In the genomic region with DNA sequence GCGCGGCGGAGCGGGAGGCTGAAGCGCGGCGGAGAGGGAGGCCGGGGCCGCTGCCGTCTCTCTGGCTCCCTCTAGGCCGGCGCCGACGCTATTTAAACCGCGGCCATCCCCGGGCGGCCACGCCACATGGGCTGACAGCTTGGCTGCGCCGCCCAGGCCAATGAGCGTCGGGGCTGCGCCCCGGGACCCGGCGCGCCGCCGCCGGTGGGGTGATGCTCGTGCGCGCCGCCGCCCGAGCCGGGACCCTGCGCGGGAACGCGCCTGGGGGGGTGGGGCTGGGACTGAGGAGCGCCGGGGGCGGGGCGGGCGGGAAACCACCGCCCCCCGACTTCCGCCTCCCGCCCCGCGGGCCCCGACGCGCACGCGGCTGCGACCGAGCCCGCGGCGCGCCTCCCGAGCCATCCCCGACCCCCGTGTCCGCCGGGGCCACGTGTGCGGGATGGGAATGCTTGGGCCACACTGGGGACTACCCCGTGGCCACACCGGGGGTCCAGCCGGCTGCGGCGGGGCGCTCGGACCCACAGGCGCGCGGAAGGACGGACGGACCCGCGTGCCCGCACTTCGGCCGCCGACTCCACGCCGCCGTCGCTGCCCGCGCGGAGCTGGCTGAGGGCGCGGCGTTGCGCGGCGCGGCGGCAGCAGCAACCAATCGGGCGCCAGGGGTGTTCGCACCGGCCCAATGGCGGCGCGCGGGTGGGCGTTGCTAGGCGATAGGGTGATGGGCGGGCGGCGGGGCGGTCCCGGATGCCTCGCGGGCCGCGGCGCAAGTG, we compare ENCODE assay signal across 1 cellular context.
A peak's percentile ranks its signal among the peaks of the same experiment; 100 is the strongest.
TF ChIP-seq lines count a peak whose summit lies in the region.

A gene (minus strand): TSS at position 68 of the 770 bp plus-strand sequence. CDS start 1,791 bp downstream, outside the sequence.

TF ChIP-seq in H1, 55 proteins besides CTCF, POLR2A, EP300 and RAD21 (continued from another document):
- TF ChIP-seq PHF8 (conservative IDR thresholded peaks at IDR 0.05; ENCODE audit: low read depth, low read length) (peak; percentile 79), CBX5 (IDR thresholded peaks at IDR 0.05; ENCODE audit: low read depth, low read length) (no peak), RXRA (IDR thresholded peaks at IDR 0.05; ENCODE audit: insufficient read depth, low read depth, low read length) (no peak), YY1 (IDR thresholded peaks at IDR 0.05; ENCODE audit: low read depth, low read length) (peak; percentile 83; the same call in 1 of the 2 replicates), KDM5A (IDR thresholded peaks at IDR 0.05; ENCODE audit: low read length) (no peak), RBBP5 (IDR thresholded peaks at IDR 0.05; ENCODE audit: borderline replicate concordance, low read depth, low read length) (no peak), FOSL1 (IDR thresholded peaks at IDR 0.05; ENCODE audit: insufficient read depth, low read depth, low read length) (no peak), NRF1 (IDR thresholded peaks at IDR 0.05; ENCODE audit: low read depth, low read length) (no peak), SIRT6 (IDR thresholded peaks at IDR 0.05; ENCODE audit: low read length) (no peak), ASH2L (IDR thresholded peaks at IDR 0.05; ENCODE audit: low read length) (no peak), HDAC6 (IDR thresholded peaks at IDR 0.05; ENCODE audit: low read depth, low read length) (no peak), TBP (IDR thresholded peaks at IDR 0.05; ENCODE audit: low read depth, low read length) (peak; percentile 96), TAF1 (IDR thresholded peaks at IDR 0.05; ENCODE audit: low read depth, low read length) (peak; percentile 94), SIN3A (conservative IDR thresholded peaks at IDR 0.05 in 1 of 2, IDR thresholded peaks at IDR 0.05 in 1 of 2; ENCODE audit: low read depth in 1 of 2, low read length in 2 of 2) (peak; percentile 84 to 92; a peak in 2 of 4 replicates), TAF7 (optimal IDR thresholded peaks at IDR 0.05; ENCODE audit: borderline replicate concordance, low read depth, low read length) (peak; percentile 87), SP1 (IDR thresholded peaks at IDR 0.05; ENCODE audit: low read depth, low read length) (peak; percentile 34; the same call in 1 of the 2 replicates), CHD2 (IDR thresholded peaks at IDR 0.05; ENCODE audit: low read length) (peak; percentile 35; the same call in 1 of the 2 replicates), SUZ12 (IDR thresholded peaks at IDR 0.05; ENCODE audit: low read length) (no peak), POLR2AphosphoS5 (IDR thresholded peaks at IDR 0.05; ENCODE audit: low read depth, low read length) (peak; percentile 82; the same call in 1 of the 2 replicates), CREB1 (IDR thresholded peaks at IDR 0.05) (peak; percentile 63), GTF2F1 (IDR thresholded peaks at IDR 0.05; ENCODE audit: borderline replicate concordance, low read depth, low read length) (no peak), KDM4A (IDR thresholded peaks at IDR 0.05; ENCODE audit: low read depth, low read length, severe bottlenecking) (peak; percentile 8), SP4 (IDR thresholded peaks at IDR 0.05; ENCODE audit: low read length) (no peak), CHD1 (IDR thresholded peaks at IDR 0.05; ENCODE audit: low read depth, low read length) (no peak), GABPA (IDR thresholded peaks at IDR 0.05; ENCODE audit: borderline replicate concordance, insufficient read depth, low read length) (no peak; the same call in 1 of the 2 replicates), BACH1 (IDR thresholded peaks at IDR 0.05; ENCODE audit: low read length) (peak; percentile 87), CBX8 (IDR thresholded peaks at IDR 0.05; ENCODE audit: borderline replicate concordance, low read depth, low read length) (no peak), JUND (IDR thresholded peaks at IDR 0.05; ENCODE audit: low read length) (no peak), KDM1A (IDR thresholded peaks at IDR 0.05; ENCODE audit: borderline replicate concordance, low read length) (no peak)
- TF ChIP-seq, protein P1, sequence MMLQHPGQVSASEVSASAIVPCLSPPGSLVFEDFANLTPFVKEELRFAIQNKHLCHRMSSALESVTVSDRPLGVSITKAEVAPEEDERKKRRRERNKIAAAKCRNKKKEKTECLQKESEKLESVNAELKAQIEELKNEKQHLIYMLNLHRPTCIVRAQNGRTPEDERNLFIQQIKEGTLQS (IDR thresholded peaks at IDR 0.05; ENCODE audit: insufficient read depth, low read depth, low read length) = no peak
- TF ChIP-seq, protein P2, sequence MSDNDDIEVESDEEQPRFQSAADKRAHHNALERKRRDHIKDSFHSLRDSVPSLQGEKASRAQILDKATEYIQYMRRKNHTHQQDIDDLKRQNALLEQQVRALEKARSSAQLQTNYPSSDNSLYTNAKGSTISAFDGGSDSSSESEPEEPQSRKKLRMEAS (IDR thresholded peaks at IDR 0.05) = peak; percentile 56
- TF ChIP-seq, protein P3, sequence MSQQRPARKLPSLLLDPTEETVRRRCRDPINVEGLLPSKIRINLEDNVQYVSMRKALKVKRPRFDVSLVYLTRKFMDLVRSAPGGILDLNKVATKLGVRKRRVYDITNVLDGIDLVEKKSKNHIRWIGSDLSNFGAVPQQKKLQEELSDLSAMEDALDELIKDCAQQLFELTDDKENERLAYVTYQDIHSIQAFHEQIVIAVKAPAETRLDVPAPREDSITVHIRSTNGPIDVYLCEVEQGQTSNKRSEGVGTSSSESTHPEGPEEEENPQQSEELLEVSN (IDR thresholded peaks at IDR 0.05) = peak; percentile 74; the same call in 1 of the 2 replicates
- TF ChIP-seq, protein P4, sequence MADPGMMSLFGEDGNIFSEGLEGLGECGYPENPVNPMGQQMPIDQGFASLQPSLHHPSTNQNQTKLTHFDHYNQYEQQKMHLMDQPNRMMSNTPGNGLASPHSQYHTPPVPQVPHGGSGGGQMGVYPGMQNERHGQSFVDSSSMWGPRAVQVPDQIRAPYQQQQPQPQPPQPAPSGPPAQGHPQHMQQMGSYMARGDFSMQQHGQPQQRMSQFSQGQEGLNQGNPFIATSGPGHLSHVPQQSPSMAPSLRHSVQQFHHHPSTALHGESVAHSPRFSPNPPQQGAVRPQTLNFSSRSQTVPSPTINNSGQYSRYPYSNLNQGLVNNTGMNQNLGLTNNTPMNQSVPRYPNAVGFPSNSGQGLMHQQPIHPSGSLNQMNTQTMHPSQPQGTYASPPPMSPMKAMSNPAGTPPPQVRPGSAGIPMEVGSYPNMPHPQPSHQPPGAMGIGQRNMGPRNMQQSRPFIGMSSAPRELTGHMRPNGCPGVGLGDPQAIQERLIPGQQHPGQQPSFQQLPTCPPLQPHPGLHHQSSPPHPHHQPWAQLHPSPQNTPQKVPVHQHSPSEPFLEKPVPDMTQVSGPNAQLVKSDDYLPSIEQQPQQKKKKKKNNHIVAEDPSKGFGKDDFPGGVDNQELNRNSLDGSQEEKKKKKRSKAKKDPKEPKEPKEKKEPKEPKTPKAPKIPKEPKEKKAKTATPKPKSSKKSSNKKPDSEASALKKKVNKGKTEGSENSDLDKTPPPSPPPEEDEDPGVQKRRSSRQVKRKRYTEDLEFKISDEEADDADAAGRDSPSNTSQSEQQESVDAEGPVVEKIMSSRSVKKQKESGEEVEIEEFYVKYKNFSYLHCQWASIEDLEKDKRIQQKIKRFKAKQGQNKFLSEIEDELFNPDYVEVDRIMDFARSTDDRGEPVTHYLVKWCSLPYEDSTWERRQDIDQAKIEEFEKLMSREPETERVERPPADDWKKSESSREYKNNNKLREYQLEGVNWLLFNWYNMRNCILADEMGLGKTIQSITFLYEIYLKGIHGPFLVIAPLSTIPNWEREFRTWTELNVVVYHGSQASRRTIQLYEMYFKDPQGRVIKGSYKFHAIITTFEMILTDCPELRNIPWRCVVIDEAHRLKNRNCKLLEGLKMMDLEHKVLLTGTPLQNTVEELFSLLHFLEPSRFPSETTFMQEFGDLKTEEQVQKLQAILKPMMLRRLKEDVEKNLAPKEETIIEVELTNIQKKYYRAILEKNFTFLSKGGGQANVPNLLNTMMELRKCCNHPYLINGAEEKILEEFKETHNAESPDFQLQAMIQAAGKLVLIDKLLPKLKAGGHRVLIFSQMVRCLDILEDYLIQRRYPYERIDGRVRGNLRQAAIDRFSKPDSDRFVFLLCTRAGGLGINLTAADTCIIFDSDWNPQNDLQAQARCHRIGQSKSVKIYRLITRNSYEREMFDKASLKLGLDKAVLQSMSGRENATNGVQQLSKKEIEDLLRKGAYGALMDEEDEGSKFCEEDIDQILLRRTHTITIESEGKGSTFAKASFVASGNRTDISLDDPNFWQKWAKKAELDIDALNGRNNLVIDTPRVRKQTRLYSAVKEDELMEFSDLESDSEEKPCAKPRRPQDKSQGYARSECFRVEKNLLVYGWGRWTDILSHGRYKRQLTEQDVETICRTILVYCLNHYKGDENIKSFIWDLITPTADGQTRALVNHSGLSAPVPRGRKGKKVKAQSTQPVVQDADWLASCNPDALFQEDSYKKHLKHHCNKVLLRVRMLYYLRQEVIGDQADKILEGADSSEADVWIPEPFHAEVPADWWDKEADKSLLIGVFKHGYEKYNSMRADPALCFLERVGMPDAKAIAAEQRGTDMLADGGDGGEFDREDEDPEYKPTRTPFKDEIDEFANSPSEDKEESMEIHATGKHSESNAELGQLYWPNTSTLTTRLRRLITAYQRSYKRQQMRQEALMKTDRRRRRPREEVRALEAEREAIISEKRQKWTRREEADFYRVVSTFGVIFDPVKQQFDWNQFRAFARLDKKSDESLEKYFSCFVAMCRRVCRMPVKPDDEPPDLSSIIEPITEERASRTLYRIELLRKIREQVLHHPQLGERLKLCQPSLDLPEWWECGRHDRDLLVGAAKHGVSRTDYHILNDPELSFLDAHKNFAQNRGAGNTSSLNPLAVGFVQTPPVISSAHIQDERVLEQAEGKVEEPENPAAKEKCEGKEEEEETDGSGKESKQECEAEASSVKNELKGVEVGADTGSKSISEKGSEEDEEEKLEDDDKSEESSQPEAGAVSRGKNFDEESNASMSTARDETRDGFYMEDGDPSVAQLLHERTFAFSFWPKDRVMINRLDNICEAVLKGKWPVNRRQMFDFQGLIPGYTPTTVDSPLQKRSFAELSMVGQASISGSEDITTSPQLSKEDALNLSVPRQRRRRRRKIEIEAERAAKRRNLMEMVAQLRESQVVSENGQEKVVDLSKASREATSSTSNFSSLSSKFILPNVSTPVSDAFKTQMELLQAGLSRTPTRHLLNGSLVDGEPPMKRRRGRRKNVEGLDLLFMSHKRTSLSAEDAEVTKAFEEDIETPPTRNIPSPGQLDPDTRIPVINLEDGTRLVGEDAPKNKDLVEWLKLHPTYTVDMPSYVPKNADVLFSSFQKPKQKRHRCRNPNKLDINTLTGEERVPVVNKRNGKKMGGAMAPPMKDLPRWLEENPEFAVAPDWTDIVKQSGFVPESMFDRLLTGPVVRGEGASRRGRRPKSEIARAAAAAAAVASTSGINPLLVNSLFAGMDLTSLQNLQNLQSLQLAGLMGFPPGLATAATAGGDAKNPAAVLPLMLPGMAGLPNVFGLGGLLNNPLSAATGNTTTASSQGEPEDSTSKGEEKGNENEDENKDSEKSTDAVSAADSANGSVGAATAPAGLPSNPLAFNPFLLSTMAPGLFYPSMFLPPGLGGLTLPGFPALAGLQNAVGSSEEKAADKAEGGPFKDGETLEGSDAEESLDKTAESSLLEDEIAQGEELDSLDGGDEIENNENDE (IDR thresholded peaks at IDR 0.05; ENCODE audit: insufficient replicate concordance, low read length) = no peak
